10 cellular contexts compared by ENCODE assay signal in the genomic region with DNA sequence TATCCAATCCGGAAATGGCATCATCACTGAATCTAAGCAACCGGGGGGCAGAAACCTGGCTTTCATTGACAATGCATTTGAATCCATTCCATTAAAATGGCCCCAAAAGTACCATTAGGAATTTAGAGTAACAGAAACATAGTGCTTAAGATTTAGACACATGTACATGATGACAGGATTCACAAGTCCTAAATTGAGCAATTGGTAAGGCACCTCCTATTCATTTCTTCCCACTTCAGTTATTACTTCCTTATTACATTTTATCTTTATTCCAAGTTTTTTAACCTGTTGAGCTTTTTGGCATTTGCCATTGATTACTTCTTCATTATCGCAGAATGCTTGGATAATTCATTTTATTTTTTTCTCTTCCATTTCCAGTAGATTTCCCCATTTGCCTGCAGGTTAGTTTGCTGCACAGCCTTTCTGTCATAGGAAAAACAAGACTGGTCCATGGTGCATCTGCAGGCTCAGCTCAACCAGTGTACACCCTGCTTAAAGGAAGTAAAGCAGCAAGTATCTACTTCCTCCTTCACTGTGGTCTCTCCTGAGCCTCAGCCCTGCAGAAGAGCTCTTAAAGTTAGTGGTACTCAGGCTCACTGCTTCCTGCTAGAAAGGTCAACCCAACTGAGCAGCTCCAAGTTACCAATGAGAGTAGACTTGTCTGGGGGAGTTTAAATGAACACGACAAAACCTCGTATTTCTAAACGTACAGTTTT.
DNase-seq lines count a peak whose midpoint lies in the region; ATAC-seq and TF ChIP-seq lines count a peak whose summit lies in the region.
"Had no signal": no experiment of that assay in that cellular context is flagged by ENCODE, and none has a peak within 500 bp of the region (broad histone marks: within the 10 kb centered on the region; RNA-seq: fewer than 3 reads in every experiment).

No MANE protein-coding gene starts in this region.

- peaks cover 58 to 74% (median 61%) of the 10 kb centered on the region in 3 donors for H3K4me1 Mint-ChIP-seq in IgD-negative memory B cell
- H3K4me1 Mint-ChIP-seq in activated naive CD8-positive, alpha-beta T cell treated with anti-CD3 and anti-CD28 coated beads, Interleukin-2, amount 10 ng/mL, durations not matched to agents 7 days and 5 days: peaks cover 76% of the 10 kb centered on the region

- H3K36me3 ChIP-seq in PC-3 (ENCODE audit: low read depth, low read length): no peaks in the 10 kb centered on the region
- H3K36me3 ChIP-seq: pancreas had no signal

- no peak overlapping the region for H2AFZ ChIP-seq in PC-3 (ENCODE audit: low read length)

- DNase-seq in activated naive CD8-positive, alpha-beta T cell treated with anti-CD3 and anti-CD28 coated beads, Interleukin-2, amount 10 ng/mL, durations not matched to agents 7 days and 5 days: no peak
- DNase-seq in COLO829 (ENCODE audit: low spot score) (no peak), DMS 273 treated with DMSO at 0.1 percent for 48 hours (lab: John Stamatoyannopoulos, UW) (no peak), PC-3 (no peak), posterior vena cava (ENCODE audit: low spot score) (no peak)
- DNase-seq: pancreas had no signal

- no peaks in the 10 kb centered on the region for H3K27me3 ChIP-seq in PC-3 (ENCODE audit: low read length)
- H3K27me3 ChIP-seq: pancreas had no signal

- H4K20me1 ChIP-seq in PC-3 (ENCODE audit: low read length): no peaks in the 10 kb centered on the region

- no peaks in the 10 kb centered on the region for H3K79me2 ChIP-seq in PC-3 (ENCODE audit: low read length)

- ATAC-seq in GM18511 (IDR thresholded peaks at IDR 0.05; ENCODE audit: unreplicated experiment) (peak; percentile 54), GM21529 (IDR thresholded peaks at IDR 0.05; ENCODE audit: unreplicated experiment) (peak; percentile 57), PC-3 (no peak)
- peak; percentile 95 for ATAC-seq in activated naive CD8-positive, alpha-beta T cell treated with anti-CD3 and anti-CD28 coated beads, Interleukin-2, amount 10 ng/mL, durations not matched to agents 7 days and 5 days (ENCODE audit: low read depth)

- BruUV-seq in PC-3 (replicated peaks; lab: Mats Ljungman, UMichigan): no TSS peak

- peaks cover 3% of the 10 kb centered on the region for H3K27me3 Mint-ChIP-seq in IgD-negative memory B cell
- no peaks in the 10 kb centered on the region for H3K27me3 Mint-ChIP-seq in activated naive CD8-positive, alpha-beta T cell treated with anti-CD3 and anti-CD28 coated beads, Interleukin-2, amount 10 ng/mL, durations not matched to agents 7 days and 5 days

- H3K4me3 Mint-ChIP-seq in IgD-negative memory B cell: peak overlapping the region; percentile 20 to 86 (median 74)
- peak overlapping the region; percentile 74 for H3K4me3 Mint-ChIP-seq in activated naive CD8-positive, alpha-beta T cell treated with anti-CD3 and anti-CD28 coated beads, Interleukin-2, amount 10 ng/mL, durations not matched to agents 7 days and 5 days

- no peaks in the 10 kb centered on the region for H3K36me3 Mint-ChIP-seq in IgD-negative memory B cell
- peaks cover 29% of the 10 kb centered on the region for H3K36me3 Mint-ChIP-seq in activated naive CD8-positive, alpha-beta T cell treated with anti-CD3 and anti-CD28 coated beads, Interleukin-2, amount 10 ng/mL, durations not matched to agents 7 days and 5 days

- no peaks in the 10 kb centered on the region for H3K4me1 ChIP-seq in PC-3 (ENCODE audit: insufficient read depth, low read length)
- H3K4me1 ChIP-seq: pancreas had no signal

- no peaks in the 10 kb centered on the region for H3K9me2 ChIP-seq in PC-3 (replicated peaks; ENCODE audit: low read length)

- no peak overlapping the region for H3K4me2 ChIP-seq in PC-3 (ENCODE audit: low read length)
- H3K4me2 ChIP-seq: KMS-11 had no signal

- H3F3A ChIP-seq in PC-3 (ENCODE audit: low read length, unreplicated experiment): no peaks in the 10 kb centered on the region

- no peak overlapping the region for H3K4me3 ChIP-seq in PC-3 (ENCODE audit: low read length)
- H3K4me3 ChIP-seq: pancreas had no signal

- intact Hi-C loops in PC-3 (cut with micrococcal nuclease): no loop called here
- intact Hi-C loops in posterior vena cava (cut with DNase I): no loop called here

- H3K9me3 ChIP-seq in PC-3 (ENCODE audit: low read length): no peaks in the 10 kb centered on the region
- H3K9me3 ChIP-seq: pancreas had no signal

- no peak overlapping the region for H3K9ac ChIP-seq in PC-3 (ENCODE audit: low read length)
- H3K9ac ChIP-seq: KMS-11 had no signal

- H3K9me3 Mint-ChIP-seq in IgD-negative memory B cell: peaks cover 0 to 3% (median 2%) of the 10 kb centered on the region in 3 donors
- H3K9me3 Mint-ChIP-seq in activated naive CD8-positive, alpha-beta T cell treated with anti-CD3 and anti-CD28 coated beads, Interleukin-2, amount 10 ng/mL, durations not matched to agents 7 days and 5 days: no peaks in the 10 kb centered on the region

- peak overlapping the region; percentile 37 to 88 (median 75) for H3K27ac Mint-ChIP-seq in IgD-negative memory B cell
- H3K27ac Mint-ChIP-seq in activated naive CD8-positive, alpha-beta T cell treated with anti-CD3 and anti-CD28 coated beads, Interleukin-2, amount 10 ng/mL, durations not matched to agents 7 days and 5 days: peak overlapping the region; percentile 91

- no peak overlapping the region for H3K27ac ChIP-seq in PC-3 (ENCODE audit: low read length)
- H3K27ac ChIP-seq: KMS-11, pancreas had no signal

- CTCF ChIA-PET in PC-3 (lab: Charles Lee): no interaction called here

- TF ChIP-seq CTCF in PC-3 (conservative IDR thresholded peaks at IDR 0.05; ENCODE audit: low read depth, low read length): no peak

- POLR2A ChIA-PET in activated naive CD8-positive, alpha-beta T cell treated with anti-CD3 and anti-CD28 coated beads, Interleukin-2, amount 10 ng/mL, durations not matched to agents 7 days and 5 days (lab: Charles Lee): interaction anchor here (0.5 to 3.7 kb wide), 11 partner anchors 9 to 101 kb away, joined by 3 to 25 read pairs (median 5); no protein-coding TSS in a partner anchor
- POLR2A ChIA-PET in PC-3 (lab: Charles Lee; ENCODE audit: unreplicated experiment): no interaction called here
